ENCODE assay signal across 29 cellular contexts in genomic region chr19:47695533-47696262, GRCh38. TPM values are rescaled to one million over a fixed set of nuclear protein-coding genes. Genes with fewer than 3 reads are reported as not detected.
DNase-seq lines count a peak whose midpoint lies in the region; ATAC-seq, FAIRE-seq and TF ChIP-seq lines count a peak whose summit lies in the region.
"Had no signal": no experiment of that assay in that cellular context is flagged by ENCODE, and none has a peak within 500 bp of the region (broad histone marks: within the 10 kb centered on the region; RNA-seq: fewer than 3 reads in every experiment).

No MANE protein-coding gene starts in this region.

- TF ChIP-seq CTCF in CD14-positive monocyte (IDR thresholded peaks at IDR 0.05) (no peak), IMR-90 (conservative IDR thresholded peaks at IDR 0.05; ENCODE audit: low read depth, low read length) (no peak), brain (conservative IDR thresholded peaks at IDR 0.05) (no peak), neural crest cell (conservative IDR thresholded peaks at IDR 0.05) (no peak), D721Med (IDR thresholded peaks at IDR 0.05; ENCODE audit: insufficient read depth, missing control alignments) (no peak)

- CTCF ChIA-PET in IMR-90 (lab: Yijun Ruan, JAX), result no interaction called here

- no peak overlapping the region for H2BK15ac ChIP-seq in IMR-90 (ENCODE audit: low read depth, low read length)

- H3K14ac ChIP-seq in IMR-90 (replicated peaks; ENCODE audit: low read depth, low read length), result no peak overlapping the region

- TF ChIP-seq POLR2A in IMR-90 (IDR thresholded peaks at IDR 0.05; ENCODE audit: low read depth, low read length), result no peak

- H2AK5ac ChIP-seq in IMR-90 (ENCODE audit: low read depth, low read length), result 0 out of 2 replicates have a peak overlapping the region, but pooled peaks have one; percentile 28

- peaks cover 5% of the 10 kb centered on the region; the same call in 1 of the 2 replicates for H3K9me1 ChIP-seq in IMR-90 (ENCODE audit: insufficient read depth, low read length)

- no peak overlapping the region for H3K9ac ChIP-seq in IMR-90 (ENCODE audit: low read depth, low read length)

- no peak overlapping the region for H3K27ac ChIP-seq in IMR-90 (ENCODE audit: insufficient read depth, low read length)
- H3K27ac ChIP-seq: adrenal gland, body of pancreas, epithelial cell of prostate, right atrium auricular region had no signal

- POLR2A ChIA-PET in IMR-90 (lab: Charles Lee; ENCODE audit: unreplicated experiment), result no interaction called here

- H3K4ac ChIP-seq in IMR-90 (ENCODE audit: low read depth, low read length), result no peak overlapping the region

- H3K4me1 Mint-ChIP-seq in CD14-positive monocyte, result peaks cover 3% of the 10 kb centered on the region
- no peaks in the 10 kb centered on the region for H3K4me1 Mint-ChIP-seq in brain
- peaks cover 10% of the 10 kb centered on the region for H3K4me1 Mint-ChIP-seq in neural crest cell
- H3K4me1 Mint-ChIP-seq: activated CD4-positive, alpha-beta T cell treated with anti-CD3 and anti-CD28 coated beads, Interleukin-2, amount 10 ng/mL, durations not matched to agents 7 days and 5 days had no signal

- 91% methylated on average over 16 of the region's 26 CpGs; no CpG with 5 or more reads in 1 of the 2 experiments for WGBS in IMR-90 (ENCODE audit: extremely low coverage in 2 of 2, insufficient read length in 1 of 2), 2 experiments

- ATAC-seq in IMR-90 (ENCODE audit: low read depth), result no peak
- no peak for ATAC-seq in HG03469 (IDR thresholded peaks at IDR 0.05; ENCODE audit: unreplicated experiment)
- ATAC-seq: activated CD8-positive, alpha-beta memory T cell treated with anti-CD3 and anti-CD28 coated beads, Interleukin-2, amount 10 ng/mL, durations not matched to agents 7 days and 5 days; activated T-cell treated with anti-CD3 and anti-CD28 coated beads, Interleukin-2, amount 50 U/mL, for 72 hours; body of pancreas; HCT116; SK-N-SH treated with all-trans-retinoic acid at 6 μM for 48 hours; stimulated activated naive CD8-positive, alpha-beta T cell treated with anti-CD3 and anti-CD28 coated beads, Interleukin-15, Interleukin-2, amounts not matched to agents 100 U/mL and 50 U/mL, for 24 hours had no signal

- H4K20me1 ChIP-seq in IMR-90 (ENCODE audit: insufficient read depth, low read length), result peaks cover 35% of the 10 kb centered on the region

- H3K27me3 ChIP-seq in IMR-90 (ENCODE audit: control insufficient read depth, insufficient read depth, low read length), result no peaks in the 10 kb centered on the region
- H3K27me3 ChIP-seq: adrenal gland, body of pancreas, right atrium auricular region had no signal

- H3K36me3 Mint-ChIP-seq in CD14-positive monocyte (peaks cover 38 to 72% of the 10 kb centered on the region in 2 donors), brain (peaks cover 43% of the 10 kb centered on the region), neural crest cell (ENCODE audit: low read depth) (peaks cover 3% of the 10 kb centered on the region)

- in situ Hi-C loops in IMR-90 (cut with MboI; ENCODE audit: low sequenced_read_pairs), result no loop called here

- BruUV-seq in IMR-90 (replicated peaks; lab: Mats Ljungman, UMichigan), result no TSS peak

- dilution Hi-C loops in IMR-90 (cut with HindIII; ENCODE audit: low sequenced_read_pairs, unreplicated experiment), result no loop called here

- H3K4me3 Mint-ChIP-seq in CD14-positive monocyte, result peak overlapping the region in 1 of 2 donors; percentile 35
- H3K4me3 Mint-ChIP-seq in brain, result no peak overlapping the region
- H3K4me3 Mint-ChIP-seq in neural crest cell, result peak overlapping the region; percentile 5
- H3K4me3 Mint-ChIP-seq: activated CD4-positive, alpha-beta T cell treated with anti-CD3 and anti-CD28 coated beads, Interleukin-2, amount 10 ng/mL, durations not matched to agents 7 days and 5 days; activated CD8-positive, alpha-beta memory T cell treated with anti-CD3 and anti-CD28 coated beads, Interleukin-2, amount 10 ng/mL, durations not matched to agents 7 days and 5 days; activated T-cell treated with anti-CD3 and anti-CD28 coated beads, Interleukin-2, amount 50 U/mL, for 72 hours; CD4-positive, alpha-beta T cell had no signal

- no peak overlapping the region for H2AFZ ChIP-seq in IMR-90 (replicated peaks; ENCODE audit: low read length, poor library complexity)

- no peak overlapping the region for H4K8ac ChIP-seq in IMR-90 (ENCODE audit: low read depth in 2 of 2, low read length in 2 of 2)

- H4K91ac ChIP-seq in IMR-90 (ENCODE audit: insufficient read depth, low read depth, low read length), result no peak overlapping the region

- no peak overlapping the region for H3K23ac ChIP-seq in IMR-90 (ENCODE audit: low read depth, low read length)

- no peaks in the 10 kb centered on the region for H3K4me1 ChIP-seq in IMR-90 (ENCODE audit: control insufficient read depth, insufficient read depth, low read length)

- no peak overlapping the region for H3K56ac ChIP-seq in IMR-90 (ENCODE audit: extremely low read depth, insufficient read depth, low read length)

- H3K9me3 ChIP-seq in IMR-90 (ENCODE audit: control insufficient read depth, insufficient read depth, low read length), result no peaks in the 10 kb centered on the region
- H3K9me3 ChIP-seq: adrenal gland, body of pancreas, right atrium auricular region had no signal

- H3K4me2 ChIP-seq in IMR-90 (ENCODE audit: low read depth, low read length), result no peak overlapping the region

- H2BK5ac ChIP-seq in IMR-90 (ENCODE audit: low read depth, low read length, poor library complexity, severe bottlenecking), result no peak overlapping the region

- H3K27ac Mint-ChIP-seq in CD14-positive monocyte, result peak overlapping the region in 4 of 7 donors; percentile 35 to 68 (median 58)
- H3K27ac Mint-ChIP-seq in brain, result peak overlapping the region in 4 of 5 experiments; percentile 22 to 78 (median 42)
- no peak overlapping the region for H3K27ac Mint-ChIP-seq in neural crest cell (ENCODE audit: unreplicated experiment)
- H3K27ac Mint-ChIP-seq: activated CD4-positive, alpha-beta T cell treated with anti-CD3 and anti-CD28 coated beads, Interleukin-2, amount 10 ng/mL, durations not matched to agents 7 days and 5 days; activated CD8-positive, alpha-beta memory T cell treated with anti-CD3 and anti-CD28 coated beads, Interleukin-2, amount 10 ng/mL, durations not matched to agents 7 days and 5 days; activated T-cell treated with anti-CD3 and anti-CD28 coated beads, Interleukin-2, amount 50 U/mL, for 72 hours; CD4-positive, alpha-beta T cell had no signal

- TF ChIP-seq RAD21 in IMR-90 (IDR thresholded peaks at IDR 0.05; ENCODE audit: low read length), result no peak

- no peak overlapping the region for H3K18ac ChIP-seq in IMR-90 (ENCODE audit: low read depth, low read length)

- intact Hi-C loops in CD14-positive monocyte (cut with micrococcal nuclease) (loop anchor here (5.0 kb wide), 2 partner anchors 183 to 413 kb away; no protein-coding TSS in a partner anchor), IMR-90 (cut with micrococcal nuclease) (loop anchor here (5.0 kb wide), 1 partner anchor 388 kb away; the partner anchor contains the start of gene C5AR1)

- peaks cover 41% of the 10 kb centered on the region for H3K36me3 ChIP-seq in IMR-90 (ENCODE audit: control insufficient read depth, insufficient read depth, low read length)

- no peak overlapping the region for H2BK20ac ChIP-seq in IMR-90 (ENCODE audit: low read depth, low read length)

- no peak for FAIRE-seq in D721Med (lab: Jason Lieb, UNC)
- FAIRE-seq: A204.1, GM12891, small intestine had no signal

- H3K27me3 Mint-ChIP-seq in CD14-positive monocyte (ENCODE audit: low read depth in 3 of 3), result no peaks in the 10 kb centered on the region
- no peaks in the 10 kb centered on the region for H3K27me3 Mint-ChIP-seq in brain
- no peaks in the 10 kb centered on the region for H3K27me3 Mint-ChIP-seq in neural crest cell (ENCODE audit: low read depth)
- H3K27me3 Mint-ChIP-seq: activated CD4-positive, alpha-beta T cell treated with anti-CD3 and anti-CD28 coated beads, Interleukin-2, amount 10 ng/mL, durations not matched to agents 7 days and 5 days; activated CD8-positive, alpha-beta memory T cell treated with anti-CD3 and anti-CD28 coated beads, Interleukin-2, amount 10 ng/mL, durations not matched to agents 7 days and 5 days; CD4-positive, alpha-beta T cell had no signal

- no peak overlapping the region for H2AK9ac ChIP-seq in IMR-90 (replicated peaks; ENCODE audit: low read depth, low read length, poor library complexity)

- peaks cover 0 to 36% of the 10 kb centered on the region in 2 experiments; a peak in 2 of 4 replicates for H3K79me1 ChIP-seq in IMR-90 (ENCODE audit: low read depth in 1 of 2, low read length in 2 of 2)

- no peak overlapping the region for H4K5ac ChIP-seq in IMR-90 (ENCODE audit: low read depth, low read length)

- DNase-seq in CD14-positive monocyte (ENCODE audit: low spot score), result no peak
- no peak for DNase-seq in IMR-90
- DNase-seq in neural crest cell (ENCODE audit: low read depth, low spot score), result no peak
- no peak for DNase-seq in DMS 273 treated with DMSO at 0.1 percent for 48 hours (lab: John Stamatoyannopoulos, UW)
- no peak for DNase-seq in mesenteric fat pad (ENCODE audit: low spot score)
- no peak for DNase-seq in D721Med (ENCODE audit: insufficient read length, low spot score)
- DNase-seq: activated CD4-positive, alpha-beta T cell treated with anti-CD3 and anti-CD28 coated beads, Interleukin-2, amount 10 ng/mL, durations not matched to agents 7 days and 5 days; activated CD8-positive, alpha-beta memory T cell treated with anti-CD3 and anti-CD28 coated beads, Interleukin-2, amount 10 ng/mL, durations not matched to agents 7 days and 5 days; activated naive CD4-positive, alpha-beta T cell treated with Interleukin-2 at 50 U/mL for 16 hours; activated T-cell treated with anti-CD3 and anti-CD28 coated beads, Interleukin-2, amount 50 U/mL, for 72 hours; adrenal gland; body of pancreas; CD4-positive, alpha-beta T cell; NCI-H1417 treated with DMSO at 0.1 percent for 48 hours; NCI-H226; NCI-H526 treated with DMSO at 0.1 percent for 48 hours; NK-92 treated with Interleukin-12 subunit alpha and Interleukin-12 subunit beta, amount 100 ng/mL, for 24 hours; small intestine; stimulated activated naive CD8-positive, alpha-beta T cell treated with anti-CD3 and anti-CD28 coated beads, Interleukin-15, Interleukin-2, amounts not matched to agents 100 U/mL and 50 U/mL, for 24 hours had no signal

- H3K9me3 Mint-ChIP-seq in CD14-positive monocyte, result peaks cover 0 to 4% (median 0%) of the 10 kb centered on the region in 7 donors
- H3K9me3 Mint-ChIP-seq in brain, result no peaks in the 10 kb centered on the region
- no peaks in the 10 kb centered on the region for H3K9me3 Mint-ChIP-seq in neural crest cell
- H3K9me3 Mint-ChIP-seq: activated CD4-positive, alpha-beta T cell treated with anti-CD3 and anti-CD28 coated beads, Interleukin-2, amount 10 ng/mL, durations not matched to agents 7 days and 5 days; activated T-cell treated with anti-CD3 and anti-CD28 coated beads, Interleukin-2, amount 50 U/mL, for 72 hours; CD4-positive, alpha-beta T cell had no signal

- H2BK120ac ChIP-seq in IMR-90 (ENCODE audit: low read depth, low read length), result no peak overlapping the region

- H3K4me3 ChIP-seq in IMR-90 (ENCODE audit: insufficient read depth, low read depth, low read length), result no peak overlapping the region
- H3K4me3 ChIP-seq: adrenal gland, body of pancreas, lung, right atrium auricular region had no signal

RNA-seq across cellular contexts. Expression of gene EHD2, which starts 17.5 kb away (rescaled TPM):
- polyA plus RNA-seq in CD14-positive monocyte (not detected), IMR-90 (2012; rRNA removed) (152 and 181 TPM in 2 replicates), brain (ENCODE audit: insufficient read depth, low read depth, low replicate concordance) (21.0 TPM)
- total RNA-seq in IMR-90 (2012; rRNA removed) (31.9 and 35.3 TPM in 2 replicates), neural crest cell (0.30 and 0.47 TPM in 2 replicates), mesenteric fat pad (327 TPM)
- polyA plus RNA-seq in IMR-90 (2012; cell fraction: cytosol; rRNA removed), result 132 and 206 TPM in 2 replicates
- polyA plus RNA-seq in IMR-90 (2012; cell fraction: nucleus; rRNA removed; ENCODE audit: low replicate concordance), result 65.9 and 110 TPM in 2 replicates
- total RNA-seq: activated CD4-positive, alpha-beta T cell treated with anti-CD3 and anti-CD28 coated beads, Interleukin-2, amount 10 ng/mL, durations not matched to agents 7 days and 5 days had no signal
- polyA plus RNA-seq: neural cell had no signal

RNA-seq across cellular contexts. Expression of gene NOP53, which starts 49.6 kb away (rescaled TPM):
- 10 to 100 TPM; 47.5 to 70.4 TPM for polyA plus RNA-seq in CD14-positive monocyte
- 57.2 and 59.5 TPM in 2 replicates for total RNA-seq in IMR-90 (2012; rRNA removed)
- 83.2 and 85.9 TPM in 2 replicates for polyA plus RNA-seq in IMR-90 (2012; rRNA removed)
- polyA plus RNA-seq in IMR-90 (2012; cell fraction: cytosol; rRNA removed), result 155 and 156 TPM in 2 replicates
- polyA plus RNA-seq in IMR-90 (2012; cell fraction: nucleus; rRNA removed; ENCODE audit: low replicate concordance), result 99.3 and 145 TPM in 2 replicates
- 421 TPM for polyA plus RNA-seq in brain (ENCODE audit: insufficient read depth, low read depth, low replicate concordance)
- total RNA-seq in neural crest cell, result 285 and 304 TPM in 2 replicates
- 194 TPM for total RNA-seq in mesenteric fat pad

Comparison
In these comparisons a context has a peak if more than half of its experiments do, and no peak if none do; other contexts are left out.
1. RNA of gene EHD2, which starts 17.5 kb away (total RNA-seq): 327 TPM in mesenteric fat pad (single experiment) and 31.9 to 35.3 TPM in IMR-90; 0.30 to 0.47 TPM in neural crest cell; every median in the first group is over 10 times any median in the second.